In genomic region chr4:49514841-49515240, GRCh38 we compare ENCODE assay signal across 7 cellular contexts.
DNase-seq lines count a peak whose midpoint lies in the region; ATAC-seq and TF ChIP-seq lines count a peak whose summit lies in the region.
"Not testable (repeated sequence)": the region's sequence is repeated elsewhere in the genome, so short reads cannot be mapped to it uniquely, and the experiment has no call there.

No MANE protein-coding gene starts in this region.

- whole genome bisulfite sequencing in aorta, 2 donors: 65% methylated on average over 6 of the region's 6 CpGs

- intact Hi-C loops in colonic mucosa (cut with DNase I); cardiac septum (cut with DNase I); posterior vena cava (cut with DNase I); aorta (cut with DNase I): not testable (repeated sequence)

- TF ChIP-seq CTCF in colonic mucosa (IDR thresholded peaks at IDR 0.05): not testable (repeated sequence)

- H3K4me1 ChIP-seq in colonic mucosa; aorta (ENCODE audit: control insufficient read depth in 1 of 2, insufficient read depth in 2 of 2, low read length in 2 of 2): not testable (repeated sequence)

- H3K9ac ChIP-seq in colonic mucosa (ENCODE audit: low read depth in 2 of 2, low read length in 2 of 2): not testable (repeated sequence)

- DNase-seq in M059J (ENCODE audit: low read depth) (peak; percentile 0), colonic mucosa (peak; percentile 24), cardiac septum (ENCODE audit: low spot score) (peak; percentile 83), mesenteric fat pad (ENCODE audit: low spot score) (peak; percentile 90), posterior vena cava (ENCODE audit: low spot score) (peak; percentile 81), aorta (peak; percentile 46 to 71)
- peak; percentile 66 for DNase-seq in activated CD8-positive, alpha-beta memory T cell treated with anti-CD3 and anti-CD28 coated beads for 24 hours

- H3K36me3 ChIP-seq in colonic mucosa; aorta (ENCODE audit: control insufficient read depth in 1 of 2, insufficient read depth in 2 of 2, low read length in 1 of 2): not testable (repeated sequence)

- not testable (repeated sequence) for H3K4me3 ChIP-seq in colonic mucosa; aorta (ENCODE audit: low read length in 2 of 2)

- not testable (repeated sequence) for H3K27me3 ChIP-seq in colonic mucosa; aorta (ENCODE audit: control insufficient read depth in 1 of 2, insufficient read depth in 2 of 2, low read length in 1 of 2)

- not testable (repeated sequence) for H3K27ac ChIP-seq in colonic mucosa; aorta (ENCODE audit: low read depth in 1 of 2, low read length in 2 of 2)

- ATAC-seq in aorta (ENCODE audit: low FRiP score): not testable (repeated sequence)

- H3K9me3 ChIP-seq in colonic mucosa: peaks cover 11% of the 10 kb centered on the region
- not testable (repeated sequence) for H3K9me3 ChIP-seq in aorta (ENCODE audit: control insufficient read depth, low read length)

Comparison
In these comparisons a context has a peak if more than half of its experiments do, and no peak if none do; other contexts are left out.
1. DNase-seq: peak in every context shown above with its lines; median percentile 90 in mesenteric fat pad; 83 in cardiac septum; 81 in posterior vena cava; 66 in activated CD8-positive, alpha-beta memory T cell treated with anti-CD3 and anti-CD28 coated beads for 24 hours; 58 in aorta; 24 in colonic mucosa; 0 in M059J.